Comparison of ENCODE assay signal across 12 cellular contexts in the genomic region with DNA sequence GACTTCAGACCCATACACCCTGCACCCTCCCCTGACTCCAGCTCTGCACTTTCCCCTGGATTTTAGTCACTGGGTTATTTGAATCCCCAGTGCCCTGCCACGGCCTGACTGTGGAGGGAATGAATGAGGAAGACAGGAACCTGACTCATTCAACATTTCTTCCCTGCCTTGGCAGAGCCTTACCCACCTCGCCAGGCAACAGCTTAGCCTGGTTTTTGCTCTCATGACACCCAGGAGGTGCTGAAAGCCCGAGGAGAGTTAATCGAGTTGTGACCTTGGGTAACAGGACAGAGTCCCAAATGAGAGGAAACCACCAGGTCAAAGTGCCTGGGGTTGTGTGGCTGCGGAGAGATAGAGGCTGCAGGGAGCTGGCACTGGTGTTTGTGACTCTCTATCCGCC.
DNase-seq lines count a peak whose midpoint lies in the region; ATAC-seq, FAIRE-seq and TF ChIP-seq lines count a peak whose summit lies in the region.
"Had no signal": no experiment of that assay in that cellular context is flagged by ENCODE, and none has a peak within 500 bp of the region (broad histone marks: within the 10 kb centered on the region; RNA-seq: fewer than 3 reads in every experiment).

No MANE protein-coding gene starts in this region.

- no peaks in the 10 kb centered on the region for H3K36me3 ChIP-seq in heart left ventricle
- H3K36me3 ChIP-seq in small intestine (ENCODE audit: control insufficient read depth in 2 of 2, insufficient read depth in 2 of 2, low read length in 2 of 2), result no peaks in the 10 kb centered on the region
- H3K36me3 ChIP-seq in CD8-positive, alpha-beta T cell (ENCODE audit: insufficient read depth, low read length), result no peaks in the 10 kb centered on the region
- H3K36me3 ChIP-seq: SJSA1 had no signal

- no peaks in the 10 kb centered on the region for H3K36me3 Mint-ChIP-seq in CD8-positive, alpha-beta T cell

- DNase-seq in HT-29 (ENCODE audit: low spot score) (peak; percentile 80), amniotic stem cell (lab: John Stamatoyannopoulos, UW) (peak; percentile 30), heart left ventricle (peak in 4 of 5 donors; percentile 50 to 89 (median 77)), small intestine (peak; percentile 65)
- DNase-seq in CD8-positive, alpha-beta T cell, result no peak
- DNase-seq: activated CD4-positive, alpha-beta T cell treated with anti-CD3 and anti-CD28 coated beads, Interleukin-2, amount 10 ng/mL, durations not matched to agents 7 days and 5 days; NCI-H2081 treated with DMSO at 0.1 percent for 48 hours had no signal

- H3K4me1 Mint-ChIP-seq in CD8-positive, alpha-beta T cell (ENCODE audit: low read depth), result no peaks in the 10 kb centered on the region
- H3K4me1 Mint-ChIP-seq: activated CD4-positive, alpha-beta T cell treated with anti-CD3 and anti-CD28 coated beads, Interleukin-2, amount 10 ng/mL, durations not matched to agents 7 days and 5 days had no signal

- CTCF ChIA-PET in CD8-positive, alpha-beta T cell (lab: Charles Lee), result interaction anchor here (1.2 kb wide), 1 partner anchor 21 kb away, joined by 5 read pairs; no protein-coding TSS in a partner anchor

- peak; percentile 87 to 93 (median 92) for ATAC-seq in heart left ventricle
- ATAC-seq in GM18505 (IDR thresholded peaks at IDR 0.05; ENCODE audit: unreplicated experiment), result no peak
- no peak for ATAC-seq in HG02642 (IDR thresholded peaks at IDR 0.05; ENCODE audit: poor library complexity, unreplicated experiment)
- no peak for ATAC-seq in CD8-positive, alpha-beta T cell

- TF ChIP-seq CTCF in heart left ventricle (IDR thresholded peaks at IDR 0.05), result no peak
- no peak for TF ChIP-seq CTCF in CD8-positive, alpha-beta T cell (IDR thresholded peaks at IDR 0.05)

- H3K4me3 Mint-ChIP-seq in CD8-positive, alpha-beta T cell, result no peak overlapping the region
- H3K4me3 Mint-ChIP-seq: activated CD4-positive, alpha-beta T cell treated with anti-CD3 and anti-CD28 coated beads, Interleukin-2, amount 10 ng/mL, durations not matched to agents 7 days and 5 days had no signal

- POLR2A ChIA-PET in CD8-positive, alpha-beta T cell (lab: Charles Lee), result no interaction called here

- FAIRE-seq in small intestine (lab: Jason Lieb, UNC), result no peak
- FAIRE-seq: G401.6 had no signal

- no peaks in the 10 kb centered on the region for H3K9me3 Mint-ChIP-seq in CD8-positive, alpha-beta T cell
- H3K9me3 Mint-ChIP-seq: activated CD4-positive, alpha-beta T cell treated with anti-CD3 and anti-CD28 coated beads, Interleukin-2, amount 10 ng/mL, durations not matched to agents 7 days and 5 days had no signal

- H3K27me3 Mint-ChIP-seq in CD8-positive, alpha-beta T cell (ENCODE audit: low read depth), result no peaks in the 10 kb centered on the region

- TF ChIP-seq POLR2A in heart left ventricle (IDR thresholded peaks at IDR 0.05), result no peak
- no peak for TF ChIP-seq POLR2A in GM18505 (IDR thresholded peaks at IDR 0.05; ENCODE audit: borderline replicate concordance, extremely low read depth, insufficient read depth, insufficient read length)

- H3K4me3 ChIP-seq in heart left ventricle, result no peak overlapping the region
- no peak overlapping the region for H3K4me3 ChIP-seq in small intestine (ENCODE audit: low read depth in 1 of 2, low read length in 2 of 2)
- no peak overlapping the region for H3K4me3 ChIP-seq in CD8-positive, alpha-beta T cell (ENCODE audit: low read depth, low read length)
- H3K4me3 ChIP-seq: SJSA1 had no signal

- peaks cover 0 to under 1% (median 0%) of the 10 kb centered on the region in 12 donors for H3K9me3 ChIP-seq in heart left ventricle
- H3K9me3 ChIP-seq in small intestine (ENCODE audit: control insufficient read depth, low read depth), result no peaks in the 10 kb centered on the region
- H3K9me3 ChIP-seq in CD8-positive, alpha-beta T cell (ENCODE audit: low read length), result no peaks in the 10 kb centered on the region
- H3K9me3 ChIP-seq: SJSA1 had no signal

- no peak overlapping the region for H3K27ac Mint-ChIP-seq in CD8-positive, alpha-beta T cell
- H3K27ac Mint-ChIP-seq: activated CD4-positive, alpha-beta T cell treated with anti-CD3 and anti-CD28 coated beads, Interleukin-2, amount 10 ng/mL, durations not matched to agents 7 days and 5 days had no signal

- 40 to 51% (median 46%) methylated on average over 6 of the region's 6 CpGs for WGBS in heart left ventricle, 4 donors
- 27 to 71% (median 40%) methylated on average over 6 of the region's 6 CpGs for WGBS in small intestine, 3 donors

- no peaks in the 10 kb centered on the region for H3K27me3 ChIP-seq in heart left ventricle
- no peaks in the 10 kb centered on the region for H3K27me3 ChIP-seq in small intestine (ENCODE audit: control insufficient read depth in 2 of 2, insufficient read depth in 2 of 2, low read length in 2 of 2)
- H3K27me3 ChIP-seq in CD8-positive, alpha-beta T cell (ENCODE audit: insufficient read depth, low read length), result no peaks in the 10 kb centered on the region
- H3K27me3 ChIP-seq: SJSA1 had no signal

- H3K4me1 ChIP-seq in heart left ventricle (peaks cover 0 to 41% (median 11%) of the 10 kb centered on the region in 12 donors), small intestine (ENCODE audit: control insufficient read depth in 2 of 2, insufficient read depth in 1 of 2, low read depth in 1 of 2, low read length in 1 of 2) (no peaks in the 10 kb centered on the region)
- H3K4me1 ChIP-seq in CD8-positive, alpha-beta T cell (ENCODE audit: insufficient read depth, low read length), result no peaks in the 10 kb centered on the region

- H3K27ac ChIP-seq in heart left ventricle (peak overlapping the region in 11 of 12 donors; percentile 31 to 86 (median 69)), small intestine (ENCODE audit: low read depth in 1 of 2, low read length in 1 of 2) (no peak overlapping the region)
- no peak overlapping the region for H3K27ac ChIP-seq in CD8-positive, alpha-beta T cell (ENCODE audit: low read depth, low read length)
- H3K27ac ChIP-seq: HL-60, SJSA1 had no signal

- intact Hi-C loops in heart left ventricle (cut with DNase I), result no loop called here
- intact Hi-C loops in CD8-positive, alpha-beta T cell (cut with DNase I, micrococcal nuclease), result no loop called here

Comparison
In these comparisons a context has a peak if more than half of its experiments do, and no peak if none do; other contexts are left out.
1. DNase-seq: peak in HT-29 (single experiment), amniotic stem cell (single experiment), heart left ventricle (4 of 5) and small intestine (single experiment); none in CD8-positive, alpha-beta T cell (0 of 7).
2. ATAC-seq: peak in heart left ventricle (4 of 4); none in GM18505 (single experiment), HG02642 (single experiment) and CD8-positive, alpha-beta T cell (single experiment).
3. H3K27ac ChIP-seq: peak in heart left ventricle (11 of 12); none in small intestine (0 of 2) and CD8-positive, alpha-beta T cell (single experiment).